Comparison of ENCODE assay signal across 1 cellular context in genomic region chr2:72985891-72986683, GRCh38.
TF ChIP-seq lines count a peak whose summit lies in the region.

No MANE protein-coding gene starts in this region.

TF ChIP-seq in K562, 482 proteins besides CTCF, POLR2A, EP300 and RAD21 (continued from another document):
- TF ChIP-seq CHAMP1 (IDR thresholded peaks at IDR 0.05), result no peak
- TF ChIP-seq ELK3 (CRISPR knock-in tag; IDR thresholded peaks at IDR 0.05), result no peak
- TF ChIP-seq EWSR1 (IDR thresholded peaks at IDR 0.05; ENCODE audit: borderline replicate concordance, low read depth, partially characterized antibody), result no peak
- no peak for TF ChIP-seq RBM22 (IDR thresholded peaks at IDR 0.05; ENCODE audit: low read depth, low read length, poor library complexity, severe bottlenecking)
- TF ChIP-seq MXI1 (IDR thresholded peaks at IDR 0.05; ENCODE audit: low read depth, low read length), result no peak
- no peak for TF ChIP-seq ZNF134 (CRISPR knock-in tag; conservative IDR thresholded peaks at IDR 0.05)
- TF ChIP-seq KDM1A (IDR thresholded peaks at IDR 0.05), result no peak
- TF ChIP-seq ETV6 (IDR thresholded peaks at IDR 0.05; ENCODE audit: borderline replicate concordance in 1 of 2, low read depth in 2 of 2, low read length in 1 of 2), result no peak
- TF ChIP-seq ETV6 (CRISPR knock-in tag; IDR thresholded peaks at IDR 0.05; ENCODE audit: borderline replicate concordance), result no peak
- TF ChIP-seq NFIX (CRISPR knock-in tag; IDR thresholded peaks at IDR 0.05; ENCODE audit: low read depth), result no peak
- no peak for TF ChIP-seq E2F1 (CRISPR knock-in tag; IDR thresholded peaks at IDR 0.05)
- TF ChIP-seq ZNF395 (CRISPR knock-in tag; IDR thresholded peaks at IDR 0.05), result no peak
- TF ChIP-seq SREBF1 (IDR thresholded peaks at IDR 0.05; ENCODE audit: borderline replicate concordance, low read depth, low read length), result no peak
- TF ChIP-seq ZBTB49 (CRISPR knock-in tag; IDR thresholded peaks at IDR 0.05; ENCODE audit: borderline replicate concordance), result no peak
- TF ChIP-seq SMAD2 (IDR thresholded peaks at IDR 0.05; ENCODE audit: low read depth, low read length), result no peak
